In genomic region chr10:128922619-128923018, GRCh38 we compare ENCODE assay signal across 27 cellular contexts.
"Had no signal": no experiment of that assay in that cellular context is flagged by ENCODE, and none has a peak within 500 bp of the region (broad histone marks: within the 10 kb centered on the region; RNA-seq: fewer than 3 reads in every experiment).

No MANE protein-coding gene starts in this region.

- H3K27ac ChIP-seq: SK-N-MC had no signal

- H3K27ac Mint-ChIP-seq: activated B cell treated with CpG ODN at 0.5 μM for 24 hours; activated CD4-positive, alpha-beta T cell treated with anti-CD3 and anti-CD28 coated beads, Interleukin-2, amount 10 ng/mL, durations not matched to agents 24 days and 14 days; activated CD8-positive, alpha-beta memory T cell treated with anti-CD3 and anti-CD28 coated beads, Interleukin-2, amount 10 ng/mL, durations not matched to agents 7 days and 5 days; activated naive CD4-positive, alpha-beta T cell treated with anti-CD3 and anti-CD28 coated beads, Interleukin-2, amount 50 U/mL, for 24 hours; activated T-cell treated with anti-CD3 and anti-CD28 coated beads, Interleukin-2, amount 50 U/mL, for 24 hours; activated T-helper 1 cell treated with anti-CD3 and anti-CD28 coated beads, Interleukin-12 subunit alpha, Interleukin-12 subunit beta, Interleukin-2, Interleukin-4 antibody, amounts not matched to agents 30 ng/mL and 10 ng/mL and 1 ng/mL, durations not matched to agents 14 hours and 24 hours and 36 hours; T-cell had no signal

- H3K4me1 Mint-ChIP-seq: activated B cell treated with CpG ODN at 0.5 μM for 24 hours; activated CD4-positive, alpha-beta T cell treated with anti-CD3 and anti-CD28 coated beads, Interleukin-2, amount 10 ng/mL, durations not matched to agents 24 days and 14 days; activated naive CD4-positive, alpha-beta T cell treated with anti-CD3 and anti-CD28 coated beads, Interleukin-2, amount 50 U/mL, for 24 hours had no signal

- H3K4me3 ChIP-seq: SK-N-MC had no signal

- ATAC-seq: activated CD8-positive, alpha-beta memory T cell treated with anti-CD3 and anti-CD28 coated beads, Interleukin-2, amount 10 ng/mL, durations not matched to agents 7 days and 5 days; T-cell had no signal

- DNase-seq: activated B cell treated with CpG ODN at 0.5 μM for 24 hours; activated CD4-positive, alpha-beta T cell treated with anti-CD3 and anti-CD28 coated beads for 1 hour; activated CD4-positive, alpha-beta T cell treated with anti-CD3 and anti-CD28 coated beads, Interleukin-2, amount 10 ng/mL, durations not matched to agents 24 days and 14 days; activated CD4-positive, alpha-beta T cell treated with anti-CD3 and anti-CD28 coated beads, Interleukin-2, amount 50 U/mL, for 48 hours; activated CD8-positive, alpha-beta memory T cell treated with anti-CD3 and anti-CD28 coated beads, Interleukin-2, amount 10 ng/mL, durations not matched to agents 7 days and 5 days; activated effector memory CD4-positive, alpha-beta T cell treated with Interleukin-2 at 50 U/mL for 16 hours; activated naive CD4-positive, alpha-beta T cell; activated T-cell treated with anti-CD3 and anti-CD28 coated beads, Interleukin-2, amount 50 U/mL, for 24 hours; aorta; Karpas-422; NCI-H1048; NCI-H1417 treated with DMSO at 0.1 percent for 48 hours; NCI-H1694; NCI-H2029 treated with DMSO at 0.1 percent for 48 hours; NCI-H345; NCI-H510A; NCI-H526 treated with DMSO at 0.1 percent for 48 hours; NCI-H82; SIG-M5; T-cell; T-helper 2 cell; T1000 had no signal

- H3K36me3 Mint-ChIP-seq: activated CD8-positive, alpha-beta memory T cell treated with anti-CD3 and anti-CD28 coated beads, Interleukin-2, amount 10 ng/mL, durations not matched to agents 7 days and 5 days; activated naive CD4-positive, alpha-beta T cell treated with anti-CD3 and anti-CD28 coated beads, Interleukin-2, amount 50 U/mL, for 24 hours; T-cell had no signal

- H3K4me3 Mint-ChIP-seq: activated B cell treated with CpG ODN at 0.5 μM for 24 hours; activated CD4-positive, alpha-beta T cell treated with anti-CD3 and anti-CD28 coated beads, Interleukin-2, amount 10 ng/mL, durations not matched to agents 24 days and 14 days; activated CD8-positive, alpha-beta memory T cell treated with anti-CD3 and anti-CD28 coated beads, Interleukin-2, amount 10 ng/mL, durations not matched to agents 7 days and 5 days; activated naive CD4-positive, alpha-beta T cell treated with anti-CD3 and anti-CD28 coated beads, Interleukin-2, amount 50 U/mL, for 24 hours; activated T-cell treated with anti-CD3 and anti-CD28 coated beads, Interleukin-2, amount 50 U/mL, for 24 hours; activated T-helper 1 cell treated with anti-CD3 and anti-CD28 coated beads, Interleukin-12 subunit alpha, Interleukin-12 subunit beta, Interleukin-2, Interleukin-4 antibody, amounts not matched to agents 30 ng/mL and 10 ng/mL and 1 ng/mL, durations not matched to agents 14 hours and 24 hours and 36 hours; T-cell had no signal

- H3K9me3 Mint-ChIP-seq: activated B cell treated with CpG ODN at 0.5 μM for 24 hours; activated CD4-positive, alpha-beta T cell treated with anti-CD3 and anti-CD28 coated beads, Interleukin-2, amount 10 ng/mL, durations not matched to agents 24 days and 14 days; activated naive CD4-positive, alpha-beta T cell treated with anti-CD3 and anti-CD28 coated beads, Interleukin-2, amount 50 U/mL, for 24 hours; activated T-cell treated with anti-CD3 and anti-CD28 coated beads, Interleukin-2, amount 50 U/mL, for 24 hours had no signal

- FAIRE-seq: bronchial epithelial cell, TTC549 had no signal

- H3K27me3 Mint-ChIP-seq: activated B cell treated with CpG ODN at 0.5 μM for 24 hours; activated CD8-positive, alpha-beta memory T cell treated with anti-CD3 and anti-CD28 coated beads, Interleukin-2, amount 10 ng/mL, durations not matched to agents 7 days and 5 days; activated naive CD4-positive, alpha-beta T cell treated with anti-CD3 and anti-CD28 coated beads, Interleukin-2, amount 50 U/mL, for 24 hours had no signal
